ENCODE assay signal across 20 cellular contexts in genomic region chr12:14779834-14780233, GRCh38. TPM values are rescaled to one million over a fixed set of nuclear protein-coding genes. Genes with fewer than 3 reads are reported as not detected.
DNase-seq lines count a peak whose midpoint lies in the region; ATAC-seq, FAIRE-seq and TF ChIP-seq lines count a peak whose summit lies in the region.
"Had no signal": no experiment of that assay in that cellular context is flagged by ENCODE, and none has a peak within 500 bp of the region (broad histone marks: within the 10 kb centered on the region; RNA-seq: fewer than 3 reads in every experiment).

No MANE protein-coding gene starts in this region.

- no peaks in the 10 kb centered on the region; a peak in 1 of 5 replicates for H3K36me3 ChIP-seq in HepG2 (replicated peaks in 1 of 2; ENCODE audit: control insufficient read depth in 1 of 2, insufficient read depth in 2 of 2, low read length in 2 of 2)
- no peaks in the 10 kb centered on the region for H3K36me3 ChIP-seq in right lobe of liver
- H3K36me3 ChIP-seq in smooth muscle cell (ENCODE audit: low read depth) = no peaks in the 10 kb centered on the region

- H3K4me1 ChIP-seq in HepG2 (ENCODE audit: insufficient read depth, low read length) = peaks cover 42% of the 10 kb centered on the region
- peaks cover 0 to 11% (median 2%) of the 10 kb centered on the region in 4 donors for H3K4me1 ChIP-seq in right lobe of liver
- H3K4me1 ChIP-seq in smooth muscle cell (ENCODE audit: low read depth) = peaks cover 12% of the 10 kb centered on the region

- H2AFZ ChIP-seq in HepG2 (ENCODE audit: low read length) (no peak overlapping the region), smooth muscle cell (ENCODE audit: low read depth) (peak overlapping the region; percentile 12)

- TF ChIP-seq EP300 in HepG2 (IDR thresholded peaks at IDR 0.05; ENCODE audit: low read depth in 2 of 2, low read length in 2 of 2) (no peak), HepG2 (CRISPR knock-in tag; IDR thresholded peaks at IDR 0.05; ENCODE audit: borderline replicate concordance) (no peak)

- H4K20me1 ChIP-seq in HepG2 (ENCODE audit: insufficient read depth, low read length) (no peaks in the 10 kb centered on the region), smooth muscle cell (ENCODE audit: low read depth) (no peaks in the 10 kb centered on the region)

- H3K9me3 ChIP-seq in HepG2 (ENCODE audit: low read length) (no peaks in the 10 kb centered on the region), right lobe of liver (no peaks in the 10 kb centered on the region), smooth muscle cell (replicated peaks; ENCODE audit: low read depth) (no peaks in the 10 kb centered on the region)
- H3K9me3 ChIP-seq: SK-N-SH had no signal

- peak overlapping the region; percentile 5; the same call in 1 of the 2 replicates for H3K4me2 ChIP-seq in HepG2 (ENCODE audit: low read depth, low read length)
- H3K4me2 ChIP-seq in smooth muscle cell = no peak overlapping the region

- TF ChIP-seq POLR2A in HepG2 (IDR thresholded peaks at IDR 0.05; ENCODE audit: insufficient read depth in 1 of 2, low read depth in 2 of 2, low read length in 2 of 2) = no peak
- TF ChIP-seq POLR2A in right lobe of liver (IDR thresholded peaks at IDR 0.05) = no peak

- no peak for TF ChIP-seq CTCF in HepG2 (CRISPR knock-in tag; IDR thresholded peaks at IDR 0.05)
- no peak for TF ChIP-seq CTCF in right lobe of liver (IDR thresholded peaks at IDR 0.05)
- no peak for TF ChIP-seq CTCF in choroid plexus epithelial cell (conservative IDR thresholded peaks at IDR 0.05; ENCODE audit: low read depth, low read length)
- no peak for TF ChIP-seq CTCF in smooth muscle cell (IDR thresholded peaks at IDR 0.05; ENCODE audit: borderline replicate concordance, insufficient read depth, poor library complexity, severe bottlenecking)

- intact Hi-C loops in HepG2 (cut with micrococcal nuclease; ENCODE audit: unreplicated experiment) (loop anchor here (10.0 kb wide), 1 partner anchor 1105 kb away; the partner anchor contains the start of gene STRAP), right lobe of liver (cut with DNase I) (no loop called here)

- in situ Hi-C loops in HepG2 (cut with HindIII; ENCODE audit: extremely low pct_ligation_motif_present, low pct_unique_long_range_greater_than_20kb) = no loop called here

- no peak for DNase-seq in HepG2 (ENCODE audit: low spot score)
- DNase-seq in right lobe of liver = no peak
- DNase-seq in choroid plexus epithelial cell (ENCODE audit: low read depth) = peak; percentile 78
- DNase-seq in smooth muscle cell (lab: John Stamatoyannopoulos, UW; ENCODE audit: unreplicated experiment) = no peak
- DNase-seq in stimulated activated CD4-positive, alpha-beta T cell treated with anti-CD3 and anti-CD28 coated beads, Interleukin-15, amount 100 ng/mL, for 24 hours = no peak
- DNase-seq in COLO668 (lab: John Stamatoyannopoulos, UW; ENCODE audit: unreplicated experiment) = no peak
- DNase-seq: CD8-positive, alpha-beta memory T cell; H9; KBM-7; NCI-H1092 treated with DMSO at 0.1 percent for 48 hours; NCI-H1436 treated with DMSO at 0.1 percent for 48 hours; NCI-H2029; NCI-H226; NCI-H510A treated with DMSO at 0.1 percent for 48 hours; NCI-H748 treated with DMSO at 0.1 percent for 48 hours; SIG-M5; SK-N-SH had no signal

- no peak overlapping the region for H3K27ac ChIP-seq in HepG2 (ENCODE audit: extremely low read length, insufficient read depth, low read length)
- no peak overlapping the region for H3K27ac ChIP-seq in right lobe of liver
- peak overlapping the region; percentile 49 for H3K27ac ChIP-seq in smooth muscle cell (ENCODE audit: low read depth)
- H3K27ac ChIP-seq: C4-2B had no signal

- POLR2A ChIA-PET in HepG2 (lab: Yijun Ruan, JAX) = interaction anchor here (3.3 kb wide), 1 partner anchor 10 kb away, joined by 26 read pairs; a partner anchor contains a TSS

- H3K9ac ChIP-seq in HepG2 (ENCODE audit: insufficient read depth, low read depth, low read length) = no peak overlapping the region
- no peak overlapping the region for H3K9ac ChIP-seq in smooth muscle cell (ENCODE audit: low read depth)
- H3K9ac ChIP-seq: SK-N-SH had no signal

- H3F3A ChIP-seq in smooth muscle cell (ENCODE audit: low read depth) = peaks cover 16% of the 10 kb centered on the region

- 58% methylated on average over 2 of the region's 2 CpGs for WGBS in HepG2 (ENCODE audit: low lambda C conversion rate)
- WGBS in right lobe of liver (ENCODE audit: insufficient coverage, low coverage, low lambda C conversion rate, missing lambda C conversion rate) = 92% methylated on average over 2 of the region's 2 CpGs
- WGBS in smooth muscle cell (ENCODE audit: low lambda C conversion rate) = 76% methylated on average over 2 of the region's 2 CpGs

- BruUV-seq in HepG2 (replicated peaks; lab: Mats Ljungman, UMichigan) = no TSS peak

- H3K79me2 ChIP-seq in HepG2 (ENCODE audit: insufficient read depth, low read length) (peaks cover 7% of the 10 kb centered on the region), smooth muscle cell (ENCODE audit: low read depth) (peaks cover 21% of the 10 kb centered on the region)

- TF ChIP-seq RAD21 in HepG2 (CRISPR knock-in tag; IDR thresholded peaks at IDR 0.05) = no peak

- H3K27me3 ChIP-seq in HepG2 (ENCODE audit: control insufficient read depth in 1 of 2, insufficient read depth in 2 of 2, low read length in 2 of 2) (no peaks in the 10 kb centered on the region; a peak in 1 of 5 replicates), right lobe of liver (no peaks in the 10 kb centered on the region), smooth muscle cell (ENCODE audit: low read depth) (no peaks in the 10 kb centered on the region)

- no peak for ATAC-seq in HepG2
- ATAC-seq in right lobe of liver = no peak
- ATAC-seq: Panc1 had no signal

- H3K4me3 ChIP-seq in HepG2 (replicated peaks in 1 of 3; ENCODE audit: insufficient read depth in 1 of 3, low read depth in 2 of 3, low read length in 3 of 3) = no peak overlapping the region
- H3K4me3 ChIP-seq in right lobe of liver = no peak overlapping the region
- no peak overlapping the region for H3K4me3 ChIP-seq in choroid plexus epithelial cell (ENCODE audit: low read depth, low read length)
- no peak overlapping the region for H3K4me3 ChIP-seq in smooth muscle cell

- FAIRE-seq in HepG2 (lab: Jason Lieb, UNC) = no peak
- FAIRE-seq: A204.1 had no signal

- CTCF ChIA-PET in HepG2 (lab: Yijun Ruan, JAX; ENCODE audit: low intra/inter-chr PET ratio, low total read pairs) = no interaction called here

RNA-seq across cellular contexts. Expression of gene WBP11, which starts 23.4 kb away (rescaled TPM):
- 31.0 and 44.4 TPM in 2 replicates for total RNA-seq in HepG2 (2016; rRNA removed; fragmentation: Illumina TruSeq; extraction: Trizol)
- 6.5 and 7.2 TPM in 2 replicates for total RNA-seq in HepG2 (2016; cell fraction: cytosol; rRNA removed; fragmentation: Illumina TruSeq; extraction: Trizol; ENCODE audit: low read depth)
- 30.6 and 36.1 TPM in 2 replicates for total RNA-seq in HepG2 (2016; cell fraction: insoluble cytoplasmic fraction; rRNA removed; fragmentation: Illumina TruSeq; extraction: Trizol)
- total RNA-seq in HepG2 (2016; cell fraction: membrane; rRNA removed; fragmentation: Illumina TruSeq; extraction: Trizol) = 24.9 and 28.2 TPM in 2 replicates
- total RNA-seq in HepG2 (2016; cell fraction: nucleus; rRNA removed; fragmentation: Illumina TruSeq; extraction: Trizol) = 27.7 and 30.7 TPM in 2 replicates
- 6.6 and 7.6 TPM in 2 replicates for polyA plus RNA-seq in HepG2 (2011; rRNA removed)
- 3.2 and 3.3 TPM in 2 replicates for polyA plus RNA-seq in HepG2 (2011; cell fraction: cytosol; rRNA removed)
- polyA plus RNA-seq in HepG2 (2011; cell fraction: nucleus; rRNA removed) = 5.2 and 5.6 TPM in 2 replicates
- polyA plus RNA-seq in HepG2 (2012) = 17.5 and 40.2 TPM in 2 replicates
- polyA plus RNA-seq in HepG2 (2016; cell fraction: cytosol; fragmentation: Illumina TruSeq; extraction: Trizol; ENCODE audit: low read depth) = 10.8 and 13.6 TPM in 2 replicates
- 52.7 and 58.9 TPM in 2 replicates for polyA plus RNA-seq in HepG2 (2016; cell fraction: insoluble cytoplasmic fraction; fragmentation: Illumina TruSeq; extraction: Trizol; ENCODE audit: low read depth)
- polyA plus RNA-seq in HepG2 (2016; cell fraction: membrane; fragmentation: Illumina TruSeq; extraction: Trizol; ENCODE audit: low read depth) = 25.3 and 27.1 TPM in 2 replicates
- polyA plus RNA-seq in HepG2 (2016; cell fraction: nucleus; fragmentation: Illumina TruSeq; extraction: Trizol; ENCODE audit: insufficient read depth, low read depth) = 39.7 and 45.9 TPM in 2 replicates
- 4.2 and 9.5 TPM in 2 replicates for polyA minus RNA-seq in HepG2 (2011; rRNA and poly(A)+ RNA removed; ENCODE audit: low replicate concordance)
- 9.1 and 10.0 TPM in 2 replicates for polyA minus RNA-seq in HepG2 (2011; cell fraction: cytosol; rRNA and poly(A)+ RNA removed)
- 26.1 and 28.3 TPM in 2 replicates for polyA minus RNA-seq in HepG2 (2011; cell fraction: nucleus; rRNA and poly(A)+ RNA removed)
- total RNA-seq in right lobe of liver = 10 to 100 TPM in 4 of 6 experiments, 1 to 10 TPM in 2; 8.6 to 24.9 (median 16.9) TPM
- 20.6 and 24.2 TPM in 2 replicates for total RNA-seq in smooth muscle cell
- 55.7 and 56.8 TPM in 2 replicates for polyA plus RNA-seq in smooth muscle cell

RNA-seq across cellular contexts. Expression of gene C12orf60, which starts 23.6 kb away (rescaled TPM):
- total RNA-seq in HepG2 (2016; rRNA removed; fragmentation: Illumina TruSeq; extraction: Trizol) (1.4 and 2.3 TPM in 2 replicates), right lobe of liver (under 1 TPM; 0.37 to 0.91 (median 0.74) TPM), smooth muscle cell (0.63 and 1.6 TPM in 2 replicates)
- total RNA-seq in HepG2 (2016; cell fraction: cytosol; rRNA removed; fragmentation: Illumina TruSeq; extraction: Trizol; ENCODE audit: low read depth) = 0.20 and 0.35 TPM in 2 replicates
- total RNA-seq in HepG2 (2016; cell fraction: insoluble cytoplasmic fraction; rRNA removed; fragmentation: Illumina TruSeq; extraction: Trizol) = 1.1 and 1.5 TPM in 2 replicates
- total RNA-seq in HepG2 (2016; cell fraction: membrane; rRNA removed; fragmentation: Illumina TruSeq; extraction: Trizol) = 0.96 and 1.1 TPM in 2 replicates
- 1.1 and 1.5 TPM in 2 replicates for total RNA-seq in HepG2 (2016; cell fraction: nucleus; rRNA removed; fragmentation: Illumina TruSeq; extraction: Trizol)
- polyA plus RNA-seq in HepG2 (2011; rRNA removed) (0.55 and 0.69 TPM in 2 replicates), smooth muscle cell (1.2 and 1.3 TPM in 2 replicates)
- polyA plus RNA-seq in HepG2 (2011; cell fraction: cytosol; rRNA removed) = 0.48 and 0.67 TPM in 2 replicates
- polyA plus RNA-seq in HepG2 (2011; cell fraction: nucleus; rRNA removed) = 0.16 and 0.23 TPM in 2 replicates
- polyA plus RNA-seq in HepG2 (2012) = 1.2 and 1.5 TPM in 2 replicates
- 0.35 and 0.53 TPM in 2 replicates for polyA plus RNA-seq in HepG2 (2016; cell fraction: cytosol; fragmentation: Illumina TruSeq; extraction: Trizol; ENCODE audit: low read depth)
- 1.7 and 2.0 TPM in 2 replicates for polyA plus RNA-seq in HepG2 (2016; cell fraction: insoluble cytoplasmic fraction; fragmentation: Illumina TruSeq; extraction: Trizol; ENCODE audit: low read depth)
- polyA plus RNA-seq in HepG2 (2016; cell fraction: membrane; fragmentation: Illumina TruSeq; extraction: Trizol; ENCODE audit: low read depth) = 0.50 and 0.56 TPM in 2 replicates
- polyA plus RNA-seq in HepG2 (2016; cell fraction: nucleus; fragmentation: Illumina TruSeq; extraction: Trizol; ENCODE audit: insufficient read depth, low read depth) = 1.4 and 1.8 TPM in 2 replicates
- 0.33 and 0.72 TPM in 2 replicates for polyA minus RNA-seq in HepG2 (2011; rRNA and poly(A)+ RNA removed; ENCODE audit: low replicate concordance)
- 0.49 and 0.53 TPM in 2 replicates for polyA minus RNA-seq in HepG2 (2011; cell fraction: cytosol; rRNA and poly(A)+ RNA removed)
- 0.37 and 0.52 TPM in 2 replicates for polyA minus RNA-seq in HepG2 (2011; cell fraction: nucleus; rRNA and poly(A)+ RNA removed)

RNA-seq across cellular contexts. Expression of gene SMCO3, which starts 34.1 kb away (rescaled TPM):
- 0.11 and 0.42 TPM in 2 replicates for total RNA-seq in HepG2 (2016; rRNA removed; fragmentation: Illumina TruSeq; extraction: Trizol)
- total RNA-seq in HepG2 (2016; cell fraction: cytosol; rRNA removed; fragmentation: Illumina TruSeq; extraction: Trizol; ENCODE audit: low read depth) = not detected in 2 replicates
- 0.25 and 0.30 TPM in 2 replicates for total RNA-seq in HepG2 (2016; cell fraction: insoluble cytoplasmic fraction; rRNA removed; fragmentation: Illumina TruSeq; extraction: Trizol)
- total RNA-seq in HepG2 (2016; cell fraction: membrane; rRNA removed; fragmentation: Illumina TruSeq; extraction: Trizol) = 0.09 TPM in 1 of 2 replicates, not detected in the other
- total RNA-seq in HepG2 (2016; cell fraction: nucleus; rRNA removed; fragmentation: Illumina TruSeq; extraction: Trizol) = 0.65 and 0.78 TPM in 2 replicates
- polyA plus RNA-seq in HepG2 (2011; rRNA removed) = 0.14 and 0.29 TPM in 2 replicates
- 0.07 and 0.18 TPM in 2 replicates for polyA plus RNA-seq in HepG2 (2011; cell fraction: cytosol; rRNA removed)
- polyA plus RNA-seq in HepG2 (2011; cell fraction: nucleus; rRNA removed) = 0.10 and 0.26 TPM in 2 replicates
- polyA plus RNA-seq in HepG2 (2012) = 0.31 and 0.62 TPM in 2 replicates
- polyA plus RNA-seq in HepG2 (2016; cell fraction: cytosol; fragmentation: Illumina TruSeq; extraction: Trizol; ENCODE audit: low read depth) = 0.05 TPM in 1 of 2 replicates, not detected in the other
- 0.11 and 0.22 TPM in 2 replicates for polyA plus RNA-seq in HepG2 (2016; cell fraction: insoluble cytoplasmic fraction; fragmentation: Illumina TruSeq; extraction: Trizol; ENCODE audit: low read depth)
- polyA plus RNA-seq in HepG2 (2016; cell fraction: membrane; fragmentation: Illumina TruSeq; extraction: Trizol; ENCODE audit: low read depth) = not detected in 2 replicates
- 0.64 and 0.79 TPM in 2 replicates for polyA plus RNA-seq in HepG2 (2016; cell fraction: nucleus; fragmentation: Illumina TruSeq; extraction: Trizol; ENCODE audit: insufficient read depth, low read depth)
- polyA minus RNA-seq in HepG2 (2011; rRNA and poly(A)+ RNA removed; ENCODE audit: low replicate concordance) = not detected in 2 replicates
- polyA minus RNA-seq in HepG2 (2011; cell fraction: cytosol; rRNA and poly(A)+ RNA removed) = 0.30 TPM in 1 of 2 replicates, not detected in the other
- polyA minus RNA-seq in HepG2 (2011; cell fraction: nucleus; rRNA and poly(A)+ RNA removed) = 1.6 and 2.1 TPM in 2 replicates
- under 1 TPM in 5 of 6 experiments, not detected in 1; 0.24 to 0.68 (median 0.40) TPM for total RNA-seq in right lobe of liver
- 0.22 and 1.7 TPM in 2 replicates for total RNA-seq in smooth muscle cell
- 0.93 and 2.4 TPM in 2 replicates for polyA plus RNA-seq in smooth muscle cell
- total RNA-seq: CD8-positive, alpha-beta memory T cell; H9 had no signal
- polyA plus RNA-seq: CD8-positive, alpha-beta memory T cell had no signal
